In the genomic region with DNA sequence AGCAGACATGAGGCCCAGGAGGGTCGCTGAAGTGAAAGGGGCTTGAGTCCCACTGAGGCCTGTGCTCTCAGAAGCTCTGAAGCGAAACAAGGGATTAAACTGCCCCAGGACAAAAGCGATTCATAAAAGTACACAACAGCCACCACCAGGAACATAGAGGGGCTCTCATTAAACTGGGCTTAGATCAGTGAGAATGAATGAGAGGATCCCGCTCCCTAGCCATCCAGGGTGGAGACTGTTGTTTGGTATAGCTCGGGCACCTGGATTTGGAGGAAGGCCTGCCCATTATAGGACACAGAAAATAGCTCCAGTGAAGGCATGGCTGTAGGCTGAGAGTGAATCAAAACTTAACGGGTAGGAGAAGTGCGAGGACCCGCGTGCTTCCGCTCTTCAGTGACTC, we compare ENCODE assay signal across 16 cellular contexts.
"Had no signal": no experiment of that assay in that cellular context is flagged by ENCODE, and none has a peak within 500 bp of the region (broad histone marks: within the 10 kb centered on the region; RNA-seq: fewer than 3 reads in every experiment).

No MANE protein-coding gene starts in this region.

- H3K4me1 Mint-ChIP-seq: immature natural killer cell had no signal

- DNase-seq: foreskin keratinocyte; immature natural killer cell; left lung; mesenchymal stem cell; midbrain; occipital lobe; pancreas; sigmoid colon; stimulated activated naive CD8-positive, alpha-beta T cell treated with anti-CD3 and anti-CD28 coated beads, Interleukin-15, Interleukin-2, amounts not matched to agents 100 U/mL and 50 U/mL, for 24 hours; tibial artery; upper lobe of left lung; uterus had no signal

- H3K4me1 ChIP-seq: foreskin keratinocyte, left lung, prostate gland, tibial artery, upper lobe of left lung, uterus had no signal

- ATAC-seq: foreskin keratinocyte; left lung; pancreas; stimulated activated naive CD8-positive, alpha-beta T cell treated with anti-CD3 and anti-CD28 coated beads, Interleukin-15, Interleukin-2, amounts not matched to agents 100 U/mL and 50 U/mL, for 24 hours had no signal

- H3K36me3 Mint-ChIP-seq: immature natural killer cell had no signal

- H3K9me3 ChIP-seq: left lung, pancreas, prostate gland, sigmoid colon, tibial artery, upper lobe of left lung, uterus had no signal

- H3K27me3 ChIP-seq: left lung, pancreas, sigmoid colon, tibial artery, upper lobe of left lung, uterus had no signal

- H3K4me3 Mint-ChIP-seq: dendritic cell treated with granulocyte-macrophage colony-stimulating factor and Interleukin-4, amounts not matched to agents 40 ng/mL and 50 ng/mL, for 4 days; immature natural killer cell had no signal

- H3K27ac Mint-ChIP-seq: dendritic cell treated with granulocyte-macrophage colony-stimulating factor and Interleukin-4, amounts not matched to agents 40 ng/mL and 50 ng/mL, for 4 days; immature natural killer cell had no signal

- H3K27me3 Mint-ChIP-seq: dendritic cell treated with granulocyte-macrophage colony-stimulating factor and Interleukin-4, amounts not matched to agents 40 ng/mL and 50 ng/mL, for 4 days had no signal

- H3K4me3 ChIP-seq: left lung, lung, pancreas, prostate gland, sigmoid colon, skin epidermis, tibial artery, upper lobe of left lung, uterus had no signal

- H3K9me3 Mint-ChIP-seq: dendritic cell treated with granulocyte-macrophage colony-stimulating factor and Interleukin-4, amounts not matched to agents 40 ng/mL and 50 ng/mL, for 4 days; immature natural killer cell had no signal

- H3K36me3 ChIP-seq: left lung, pancreas, prostate gland, sigmoid colon, tibial artery, upper lobe of left lung, uterus had no signal

- H3K27ac ChIP-seq: foreskin keratinocyte, left lung, pancreas, prostate gland, sigmoid colon, skin epidermis, tibial artery, upper lobe of left lung, uterus had no signal
